Comparison of ENCODE assay signal across 9 cellular contexts in genomic region chr17:61002316-61002736, GRCh38.
DNase-seq lines count a peak whose midpoint lies in the region; ATAC-seq and TF ChIP-seq lines count a peak whose summit lies in the region.
"Had no signal": no experiment of that assay in that cellular context is flagged by ENCODE, and none has a peak within 500 bp of the region (broad histone marks: within the 10 kb centered on the region; RNA-seq: fewer than 3 reads in every experiment).

No MANE protein-coding gene starts in this region.

- intact Hi-C loops in CD8-positive, alpha-beta T cell (cut with DNase I, micrococcal nuclease) = loop anchor here (2.0 to 10.0 kb wide), 4 partner anchors 232 to 410 kb away; no protein-coding TSS in a partner anchor
- intact Hi-C loops in Panc1 (cut with micrococcal nuclease; ENCODE audit: unreplicated experiment) (loop anchor here (10.0 kb wide), 2 partner anchors 152 to 392 kb away; partner anchors contain the start of gene TBX2), esophagus muscularis mucosa (cut with DNase I) (loop anchor here (5.0 kb wide), 1 partner anchor 390 kb away; no protein-coding TSS in a partner anchor)

- ATAC-seq in CD8-positive, alpha-beta T cell = no peak
- ATAC-seq in Panc1 (peak; percentile 66), GM21528 (IDR thresholded peaks at IDR 0.05; ENCODE audit: low FRiP score, unreplicated experiment) (no peak), HG03457 (IDR thresholded peaks at IDR 0.05; ENCODE audit: unreplicated experiment) (no peak)

- no peaks in the 10 kb centered on the region for H3K9me3 Mint-ChIP-seq in CD8-positive, alpha-beta T cell

- CTCF ChIA-PET in CD8-positive, alpha-beta T cell (lab: Charles Lee) = interaction anchor here (0.7 to 1.3 kb wide), 2 partner anchors 346 to 349 kb away, joined by 3 to 5 read pairs; no protein-coding TSS in a partner anchor
- CTCF ChIA-PET in Panc1 (lab: Charles Lee) = no interaction called here

- WGBS in esophagus muscularis mucosa = 6% methylated on average over 1 of the region's 1 CpG

- peaks cover 5% of the 10 kb centered on the region for H3K36me3 Mint-ChIP-seq in CD8-positive, alpha-beta T cell

- H3K9me3 ChIP-seq in CD8-positive, alpha-beta T cell (ENCODE audit: low read length) = no peaks in the 10 kb centered on the region
- H3K9me3 ChIP-seq in Panc1 (ENCODE audit: control insufficient read depth, insufficient read depth, low read depth, low read length) (no peaks in the 10 kb centered on the region), esophagus muscularis mucosa (no peaks in the 10 kb centered on the region)
- H3K9me3 ChIP-seq: neutrophil had no signal

- POLR2A ChIA-PET in CD8-positive, alpha-beta T cell (lab: Charles Lee) = no interaction called here
- POLR2A ChIA-PET in Panc1 (lab: Charles Lee) = no interaction called here

- BruUV-seq in Panc1 (replicated peaks; lab: Mats Ljungman, UMichigan) = no TSS peak

- H3K27me3 ChIP-seq in CD8-positive, alpha-beta T cell (ENCODE audit: insufficient read depth, low read length) = no peaks in the 10 kb centered on the region
- H3K27me3 ChIP-seq in HL-60 (ENCODE audit: insufficient read depth, poor library complexity, severe bottlenecking) (peaks cover 10% of the 10 kb centered on the region), Panc1 (ENCODE audit: control insufficient read depth, insufficient read depth, low read length) (no peaks in the 10 kb centered on the region), esophagus muscularis mucosa (no peaks in the 10 kb centered on the region)

- no peak overlapping the region for H3K4me3 ChIP-seq in CD8-positive, alpha-beta T cell (ENCODE audit: low read depth, low read length)
- H3K4me3 ChIP-seq in HL-60 (replicated peaks; ENCODE audit: insufficient read depth, low read length) (no peak overlapping the region), Panc1 (ENCODE audit: low read depth in 2 of 2, low read length in 2 of 2) (no peak overlapping the region), esophagus muscularis mucosa (no peak overlapping the region)

- no peaks in the 10 kb centered on the region for H3K27me3 Mint-ChIP-seq in CD8-positive, alpha-beta T cell (ENCODE audit: low read depth)

- H3K4me1 Mint-ChIP-seq in CD8-positive, alpha-beta T cell (ENCODE audit: low read depth) = no peaks in the 10 kb centered on the region

- H3K27ac ChIP-seq in CD8-positive, alpha-beta T cell (ENCODE audit: low read depth, low read length) = no peak overlapping the region
- H3K27ac ChIP-seq in HL-60 (replicated peaks) (no peak overlapping the region), Panc1 (ENCODE audit: low read length) (peak overlapping the region; percentile 52; the same call in 1 of the 2 replicates), esophagus muscularis mucosa (replicated peaks in 1 of 4) (no peak overlapping the region)
- H3K27ac ChIP-seq: neutrophil had no signal

- H3K36me3 ChIP-seq in CD8-positive, alpha-beta T cell (ENCODE audit: insufficient read depth, low read length) = no peaks in the 10 kb centered on the region
- no peaks in the 10 kb centered on the region for H3K36me3 ChIP-seq in Panc1 (ENCODE audit: control insufficient read depth, insufficient read depth, low read length)
- no peaks in the 10 kb centered on the region for H3K36me3 ChIP-seq in esophagus muscularis mucosa
- H3K36me3 ChIP-seq: neutrophil had no signal

- no peaks in the 10 kb centered on the region for H3K4me1 ChIP-seq in CD8-positive, alpha-beta T cell (ENCODE audit: insufficient read depth, low read length)
- H3K4me1 ChIP-seq in Panc1 (ENCODE audit: control insufficient read depth, insufficient read depth, low read length) = no peaks in the 10 kb centered on the region; the same call in 1 of the 2 replicates
- no peaks in the 10 kb centered on the region for H3K4me1 ChIP-seq in esophagus muscularis mucosa

- DNase-seq in CD8-positive, alpha-beta T cell = no peak
- DNase-seq in HL-60 (ENCODE audit: low read depth in 1 of 2, low spot score in 1 of 2) (peak in 1 of 2 experiments; percentile 10), Panc1 (ENCODE audit: low read depth, low spot score) (no peak), esophagus muscularis mucosa (ENCODE audit: extremely low spot score) (no peak), putamen (ENCODE audit: low spot score) (peak; percentile 17)
- DNase-seq in effector CD8-positive, alpha-beta T cell (lab: John Stamatoyannopoulos, UW) = no peak

- H3K4me3 Mint-ChIP-seq in CD8-positive, alpha-beta T cell = no peak overlapping the region

- in situ Hi-C loops in Panc1 (cut with HindIII; ENCODE audit: low pct_unique_long_range_greater_than_20kb, low sequenced_read_pairs) = no loop called here

- H3K27ac Mint-ChIP-seq in CD8-positive, alpha-beta T cell = no peak overlapping the region

- no peak for TF ChIP-seq EP300 in esophagus muscularis mucosa (IDR thresholded peaks at IDR 0.05)

- peak; percentile 78 for TF ChIP-seq CTCF in CD8-positive, alpha-beta T cell (IDR thresholded peaks at IDR 0.05)
- TF ChIP-seq CTCF in HL-60 (IDR thresholded peaks at IDR 0.05; ENCODE audit: insufficient read depth, low read length) (peak; percentile 14), Panc1 (IDR thresholded peaks at IDR 0.05) (peak; percentile 52; the same call in 1 of the 2 replicates), esophagus muscularis mucosa (IDR thresholded peaks at IDR 0.05) (peak; percentile 51 to 54 (median 53))

- TF ChIP-seq POLR2A in esophagus muscularis mucosa (IDR thresholded peaks at IDR 0.05; ENCODE audit: low read depth) = no peak

Comparison
In these comparisons a context has a peak if more than half of its experiments do, and no peak if none do; other contexts are left out.
1. CTCF ChIP-seq: peak in every context shown above with its lines; median percentile 78 in CD8-positive, alpha-beta T cell; 53 in esophagus muscularis mucosa; 52 in Panc1; 14 in HL-60.